Comparison of ENCODE assay signal across 8 cellular contexts in genomic region chr14:73770977-73771847, GRCh38. TPM values are rescaled to one million over a fixed set of nuclear protein-coding genes. Genes with fewer than 3 reads are reported as not detected.
DNase-seq lines count a peak whose midpoint lies in the region; ATAC-seq and TF ChIP-seq lines count a peak whose summit lies in the region.

No MANE protein-coding gene starts in this region.

- no peaks in the 10 kb centered on the region for H3K36me3 ChIP-seq in KMS-11 (ENCODE audit: insufficient read depth)
- no peaks in the 10 kb centered on the region for H3K36me3 ChIP-seq in heart right ventricle
- H3K36me3 ChIP-seq in thoracic aorta = no peaks in the 10 kb centered on the region

- H3K27me3 Mint-ChIP-seq in CD14-positive monocyte (ENCODE audit: low read depth in 3 of 3) = peaks cover 0 to 2% (median 2%) of the 10 kb centered on the region in 3 donors

- H3K27ac ChIP-seq in KMS-11 (peak overlapping the region; percentile 83), heart right ventricle (peak overlapping the region in 9 of 10 donors; percentile 27 to 79 (median 62)), thoracic aorta (peak overlapping the region; percentile 74 to 80)

- TF ChIP-seq CTCF in CD14-positive monocyte (IDR thresholded peaks at IDR 0.05) (no peak), KMS-11 (conservative IDR thresholded peaks at IDR 0.05; ENCODE audit: low read depth, low read length) (no peak), heart right ventricle (IDR thresholded peaks at IDR 0.05) (no peak), thoracic aorta (IDR thresholded peaks at IDR 0.05) (no peak)

- H3K79me2 ChIP-seq in KMS-11 (ENCODE audit: insufficient read depth, low read depth) = peaks cover 48% of the 10 kb centered on the region

- peak overlapping the region; percentile 39; the same call in 1 of the 2 replicates for H3K9ac ChIP-seq in KMS-11

- H4K20me1 ChIP-seq in KMS-11 (ENCODE audit: insufficient read depth) = no peaks in the 10 kb centered on the region

- intact Hi-C loops in CD14-positive monocyte (cut with micrococcal nuclease) (no loop called here), heart right ventricle (cut with DNase I) (no loop called here), sciatic nerve (cut with DNase I) (no loop called here)

- DNase-seq in CD14-positive monocyte (ENCODE audit: low spot score) (no peak), heart right ventricle (no peak), thoracic aorta (ENCODE audit: low spot score) (no peak), H4 (ENCODE audit: low spot score) (no peak), HPDE6-E6E7 (ENCODE audit: extremely low spot score) (no peak), sciatic nerve (ENCODE audit: low spot score) (no peak)

- H3K27ac Mint-ChIP-seq in CD14-positive monocyte = peak overlapping the region; percentile 87 to 97 (median 93)

- no peaks in the 10 kb centered on the region for H3K9me3 ChIP-seq in heart right ventricle
- H3K9me3 ChIP-seq in thoracic aorta = no peaks in the 10 kb centered on the region

- H3K4me3 ChIP-seq in KMS-11 (IDR thresholded peaks at IDR 0.05; ENCODE audit: insufficient read depth, low read depth, low read length) (no peak overlapping the region), heart right ventricle (no peak overlapping the region), thoracic aorta (peak overlapping the region; percentile 40)

- no peak overlapping the region for H2AFZ ChIP-seq in KMS-11 (ENCODE audit: low read depth)

- peaks cover 87% of the 10 kb centered on the region for H3K4me1 ChIP-seq in KMS-11 (ENCODE audit: low read depth, poor library complexity, severe bottlenecking)
- H3K4me1 ChIP-seq in heart right ventricle = peaks cover 32 to 100% (median 85%) of the 10 kb centered on the region in 9 donors
- peaks cover 57 to 84% of the 10 kb centered on the region in 2 donors for H3K4me1 ChIP-seq in thoracic aorta (ENCODE audit: control insufficient read depth in 1 of 2, low read depth in 2 of 2)

- WGBS in heart right ventricle, 2 donors = 59 to 64% methylated on average over 18 of the region's 18 CpGs

- no peaks in the 10 kb centered on the region for H3K9me3 Mint-ChIP-seq in CD14-positive monocyte

- H3K4me2 ChIP-seq in KMS-11 = peak overlapping the region; percentile 99

- peaks cover 73% of the 10 kb centered on the region for H3K4me1 Mint-ChIP-seq in CD14-positive monocyte

- H3K27me3 ChIP-seq in KMS-11 (ENCODE audit: insufficient read depth, low read depth) (no peaks in the 10 kb centered on the region), heart right ventricle (no peaks in the 10 kb centered on the region), thoracic aorta (replicated peaks; ENCODE audit: insufficient read depth) (no peaks in the 10 kb centered on the region)

- peak; percentile 11 for ATAC-seq in GM21447 (IDR thresholded peaks at IDR 0.05; ENCODE audit: unreplicated experiment)
- peak in 3 of 8 donors; percentile 5 to 46 (median 9) for ATAC-seq in heart right ventricle
- no peak for ATAC-seq in thoracic aorta (ENCODE audit: insufficient number of reproducible peaks, low FRiP score, low read depth)
- no peak for ATAC-seq in sciatic nerve

- H3K36me3 Mint-ChIP-seq in CD14-positive monocyte = peaks cover 2 to 23% of the 10 kb centered on the region in 2 donors

- H3K4me3 Mint-ChIP-seq in CD14-positive monocyte = peak overlapping the region; percentile 43 to 51

RNA-seq across cellular contexts. Expression of gene PNMA1, which starts 57.0 kb away (rescaled TPM):
- polyA plus RNA-seq in CD14-positive monocyte (1 to 10 TPM; 4.4 to 6.4 TPM), heart right ventricle (10 to 100 TPM in 1 of 2 donors, 1 to 10 TPM in 1; 6.6 to 15.7 TPM)
- total RNA-seq in heart right ventricle (10 to 100 TPM; 13.9 to 30.8 (median 23.6) TPM), thoracic aorta (10 to 100 TPM; 27.3 to 37.4 TPM), sciatic nerve (46.1 TPM)
- total RNA-seq in H4 (2014; rRNA removed; shearing (Covaris generic)) = 12.9 and 14.0 TPM in 2 replicates
